8 cellular contexts compared by ENCODE assay signal in genomic region chr2:178280261-178280852, GRCh38.
DNase-seq lines count a peak whose midpoint lies in the region; ATAC-seq, FAIRE-seq and TF ChIP-seq lines count a peak whose summit lies in the region.

No MANE protein-coding gene starts in this region.

- H3K27ac Mint-ChIP-seq in osteocyte (ENCODE audit: unreplicated experiment) = no peak overlapping the region

- DNase-seq in activated T-cell treated with anti-CD3 and anti-CD28 coated beads for 1 hour (ENCODE audit: low read depth) (peak; percentile 4), Kasumi-1 (lab: John Stamatoyannopoulos, UW) (peak; percentile 72 to 91), fibroblast of mammary gland (ENCODE audit: low read depth) (peak; percentile 76), osteocyte (ENCODE audit: extremely low spot score, unreplicated experiment) (no peak), putamen (ENCODE audit: low spot score) (no peak)
- DNase-seq in activated T-cell treated with anti-CD3 and anti-CD28 coated beads, Interleukin-2, amount 50 U/mL, for 4 hours = no peak

- H3K27me3 Mint-ChIP-seq in activated T-cell treated with anti-CD3 and anti-CD28 coated beads, Interleukin-2, amount 50 U/mL, for 4 hours (ENCODE audit: low read depth) = peaks cover 9% of the 10 kb centered on the region
- H3K27me3 Mint-ChIP-seq in osteocyte (ENCODE audit: unreplicated experiment) = no peaks in the 10 kb centered on the region

- no peak overlapping the region for H3K4me3 ChIP-seq in fibroblast of mammary gland (ENCODE audit: control insufficient read depth, low read depth, low read length)

- no peaks in the 10 kb centered on the region for H3K4me1 Mint-ChIP-seq in activated T-cell treated with anti-CD3 and anti-CD28 coated beads, Interleukin-2, amount 50 U/mL, for 4 hours (ENCODE audit: low read depth)
- peaks cover 28% of the 10 kb centered on the region for H3K4me1 Mint-ChIP-seq in osteocyte (ENCODE audit: unreplicated experiment)

- no peaks in the 10 kb centered on the region for H3K36me3 Mint-ChIP-seq in activated T-cell treated with anti-CD3 and anti-CD28 coated beads, Interleukin-2, amount 50 U/mL, for 4 hours (ENCODE audit: insufficient read depth)
- H3K36me3 Mint-ChIP-seq in osteocyte (ENCODE audit: unreplicated experiment) = no peaks in the 10 kb centered on the region

- TF ChIP-seq CTCF in fibroblast of mammary gland (conservative IDR thresholded peaks at IDR 0.05; ENCODE audit: control insufficient read depth, insufficient read depth, low read depth, low read length) (peak; percentile 83), osteocyte (IDR thresholded peaks at IDR 0.05) (peak; percentile 59)

- no peak for ATAC-seq in activated T-cell treated with anti-CD3 and anti-CD28 coated beads, Interleukin-2, amount 50 U/mL, for 4 hours
- ATAC-seq in GM21515 (IDR thresholded peaks at IDR 0.05; ENCODE audit: unreplicated experiment) = peak; percentile 67

- H3K4me3 Mint-ChIP-seq in activated T-cell treated with anti-CD3 and anti-CD28 coated beads, Interleukin-2, amount 50 U/mL, for 4 hours = no peak overlapping the region
- no peak overlapping the region for H3K4me3 Mint-ChIP-seq in osteocyte (ENCODE audit: unreplicated experiment)

- peak; percentile 87 for FAIRE-seq in TTC549 (lab: Jason Lieb, UNC)

- H3K9me3 Mint-ChIP-seq in activated T-cell treated with anti-CD3 and anti-CD28 coated beads, Interleukin-2, amount 50 U/mL, for 4 hours = no peaks in the 10 kb centered on the region
- no peaks in the 10 kb centered on the region for H3K9me3 Mint-ChIP-seq in osteocyte (ENCODE audit: unreplicated experiment)

Comparison
In these comparisons a context has a peak if more than half of its experiments do, and no peak if none do; other contexts are left out.
1. DNase-seq: peak in activated T-cell treated with anti-CD3 and anti-CD28 coated beads for 1 hour (single experiment), Kasumi-1 (2 of 2) and fibroblast of mammary gland (single experiment); none in activated T-cell treated with anti-CD3 and anti-CD28 coated beads, Interleukin-2, amount 50 U/mL, for 4 hours (single experiment), osteocyte (single experiment) and putamen (single experiment).